ENCODE assay signal across 8 cellular contexts in the genomic region with DNA sequence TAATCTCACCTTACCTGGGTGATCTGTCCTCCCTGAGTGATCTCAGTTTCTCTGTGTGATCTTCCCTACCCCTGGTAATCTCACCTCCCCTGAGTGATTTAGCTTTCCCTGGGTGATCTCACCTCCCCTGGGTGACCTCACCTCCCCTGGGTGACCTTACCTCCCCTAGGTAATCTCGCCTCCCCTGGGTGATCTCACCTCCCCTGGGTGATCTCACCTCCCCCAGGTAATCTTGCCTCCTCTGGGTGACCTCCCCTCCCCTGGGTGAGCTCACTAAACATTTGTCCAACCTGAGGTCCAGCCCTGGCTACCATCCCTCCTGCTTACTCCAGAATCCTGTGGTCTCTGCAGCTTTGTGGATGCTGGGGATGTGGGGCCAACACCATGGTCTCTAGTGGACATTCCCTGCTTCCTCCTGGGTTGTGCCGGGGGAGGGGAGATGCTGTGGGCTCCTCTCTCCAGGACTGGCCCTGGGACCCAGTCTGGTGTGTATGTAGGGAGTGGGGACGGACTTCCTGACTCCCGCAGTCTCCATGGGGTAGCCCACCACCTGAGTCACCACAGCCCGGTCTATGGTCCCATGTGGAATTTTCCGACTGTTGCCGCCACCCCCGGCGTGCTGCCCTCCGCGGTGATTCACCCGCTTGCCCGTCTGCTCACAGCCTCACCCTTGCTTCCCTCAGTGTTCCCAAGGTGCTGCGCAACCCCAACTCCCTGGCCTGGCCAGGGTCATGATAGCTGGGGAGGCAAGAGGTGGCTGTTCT. TPM values are rescaled to one million over a fixed set of nuclear protein-coding genes. Genes with fewer than 3 reads are reported as not detected.
DNase-seq lines count a peak whose midpoint lies in the region; ATAC-seq and TF ChIP-seq lines count a peak whose summit lies in the region.
"Had no signal": no experiment of that assay in that cellular context is flagged by ENCODE, and none has a peak within 500 bp of the region (broad histone marks: within the 10 kb centered on the region; RNA-seq: fewer than 3 reads in every experiment).

No MANE protein-coding gene starts in this region.

- intact Hi-C loops in body of pancreas (cut with DNase I): no loop called here

- TF ChIP-seq POLR2A in body of pancreas (IDR thresholded peaks at IDR 0.05): no peak

- peak; percentile 59 for ATAC-seq in body of pancreas
- ATAC-seq in HG03342 (IDR thresholded peaks at IDR 0.05; ENCODE audit: unreplicated experiment): no peak

- H3K27ac ChIP-seq in body of pancreas: peak overlapping the region; percentile 9 to 83 (median 66)
- H3K27ac ChIP-seq: BLaER1 treated with 17β-estradiol and CSF1 and Interleukin-3, amounts not matched to agents 10 nM and 100 nM had no signal

- H3K4me1 ChIP-seq in body of pancreas: peaks cover 30% of the 10 kb centered on the region

- no peaks in the 10 kb centered on the region for H3K27me3 ChIP-seq in body of pancreas

- WGBS in body of pancreas, 2 donors: 90% methylated on average over 13 to 14 of the region's 14 CpGs

- no peak for TF ChIP-seq CTCF in body of pancreas (IDR thresholded peaks at IDR 0.05)

- H3K36me3 ChIP-seq in body of pancreas (replicated peaks in 1 of 2; ENCODE audit: insufficient read depth in 1 of 2, low read depth in 2 of 2): no peaks in the 10 kb centered on the region
- H3K36me3 ChIP-seq: BLaER1 treated with 17β-estradiol and CSF1 and Interleukin-3, amounts not matched to agents 10 nM and 100 nM had no signal

- H3K4me3 ChIP-seq in body of pancreas: no peak overlapping the region
- H3K4me3 ChIP-seq: BLaER1 treated with 17β-estradiol and CSF1 and Interleukin-3, amounts not matched to agents 10 nM and 100 nM had no signal

- peak; percentile 88 for DNase-seq in Daoy (ENCODE audit: low read depth)
- peak in 2 of 4 donors; percentile 44 to 62 for DNase-seq in body of pancreas
- DNase-seq in myocyte (ENCODE audit: low read depth): peak; percentile 74
- DNase-seq in glomerular visceral epithelial cell (ENCODE audit: extremely low spot score): no peak
- DNase-seq in amygdala (lab: John Stamatoyannopoulos, UW): no peak
- DNase-seq: NCI-H446 treated with DMSO at 0.1 percent for 48 hours had no signal

- no peaks in the 10 kb centered on the region for H3K9me3 ChIP-seq in body of pancreas
- H3K9me3 ChIP-seq: BLaER1 treated with 17β-estradiol and CSF1 and Interleukin-3, amounts not matched to agents 10 nM and 100 nM had no signal

RNA-seq across cellular contexts. Expression of a gene that starts 9.9 kb away (rescaled TPM):
- 3.8 and 6.5 TPM in 2 replicates for total RNA-seq in Daoy (2014; rRNA removed; shearing (Covaris generic))
- total RNA-seq in body of pancreas (10 to 100 TPM in 1 of 2 donors, 1 to 10 TPM in 1; 9.9 to 11.5 TPM), myocyte (407 and 468 TPM in 2 replicates)
- 192 TPM for polyA plus RNA-seq in myocyte (2012)

RNA-seq across cellular contexts. Expression of a gene that starts 24.0 kb away (rescaled TPM):
- not detected in 2 replicates for total RNA-seq in Daoy (2014; rRNA removed; shearing (Covaris generic))
- total RNA-seq in body of pancreas: 1 to 10 TPM; 3.4 to 3.6 TPM
- total RNA-seq in myocyte: 429 and 432 TPM in 2 replicates
- 153 TPM for polyA plus RNA-seq in myocyte (2012)

RNA-seq across cellular contexts. Expression of a gene that starts 28.0 kb away (rescaled TPM):
- not detected in 2 replicates for total RNA-seq in Daoy (2014; rRNA removed; shearing (Covaris generic))
- total RNA-seq in body of pancreas (10 to 100 TPM in 1 of 2 donors, 1 to 10 TPM in 1; 6.0 to 32.6 TPM), myocyte (0.59 and 2.8 TPM in 2 replicates)
- polyA plus RNA-seq in myocyte (2012): 5.5 TPM

RNA-seq across cellular contexts. Expression of a gene that starts 28.9 kb away (rescaled TPM):
- not detected in 2 replicates for total RNA-seq in Daoy (2014; rRNA removed; shearing (Covaris generic))
- total RNA-seq in body of pancreas (not detected), myocyte (1.4 and 3.9 TPM in 2 replicates)
- 5.2 TPM for polyA plus RNA-seq in myocyte (2012)

RNA-seq across cellular contexts. Expression of a gene that starts 56.7 kb away (rescaled TPM):
- not detected in 2 replicates for total RNA-seq in Daoy (2014; rRNA removed; shearing (Covaris generic))
- total RNA-seq in body of pancreas (1 to 10 TPM in 1 of 2 donors, not detected in 1; 1.6 TPM), myocyte (1,570 and 2,000 TPM in 2 replicates)
- polyA plus RNA-seq in myocyte (2012): 496 TPM

Comparison
In these comparisons a context has a peak if more than half of its experiments do, and no peak if none do; other contexts are left out.
1. DNase-seq: peak in Daoy (single experiment) and myocyte (single experiment); none in glomerular visceral epithelial cell (single experiment) and amygdala (0 of 56).
2. RNA of a gene that starts 9.9 kb away (total RNA-seq): 407 to 468 TPM in myocyte; 9.9 to 11.5 TPM in body of pancreas and 3.8 to 6.5 TPM in Daoy; every median in the first group is over 10 times any median in the second.
3. RNA of a gene that starts 24.0 kb away (total RNA-seq): 429 to 432 TPM in myocyte; 3.4 to 3.6 TPM in body of pancreas and not detected in Daoy; every median in the first group is over 10 times any median in the second.